8 cellular contexts compared by ENCODE assay signal in the genomic region with DNA sequence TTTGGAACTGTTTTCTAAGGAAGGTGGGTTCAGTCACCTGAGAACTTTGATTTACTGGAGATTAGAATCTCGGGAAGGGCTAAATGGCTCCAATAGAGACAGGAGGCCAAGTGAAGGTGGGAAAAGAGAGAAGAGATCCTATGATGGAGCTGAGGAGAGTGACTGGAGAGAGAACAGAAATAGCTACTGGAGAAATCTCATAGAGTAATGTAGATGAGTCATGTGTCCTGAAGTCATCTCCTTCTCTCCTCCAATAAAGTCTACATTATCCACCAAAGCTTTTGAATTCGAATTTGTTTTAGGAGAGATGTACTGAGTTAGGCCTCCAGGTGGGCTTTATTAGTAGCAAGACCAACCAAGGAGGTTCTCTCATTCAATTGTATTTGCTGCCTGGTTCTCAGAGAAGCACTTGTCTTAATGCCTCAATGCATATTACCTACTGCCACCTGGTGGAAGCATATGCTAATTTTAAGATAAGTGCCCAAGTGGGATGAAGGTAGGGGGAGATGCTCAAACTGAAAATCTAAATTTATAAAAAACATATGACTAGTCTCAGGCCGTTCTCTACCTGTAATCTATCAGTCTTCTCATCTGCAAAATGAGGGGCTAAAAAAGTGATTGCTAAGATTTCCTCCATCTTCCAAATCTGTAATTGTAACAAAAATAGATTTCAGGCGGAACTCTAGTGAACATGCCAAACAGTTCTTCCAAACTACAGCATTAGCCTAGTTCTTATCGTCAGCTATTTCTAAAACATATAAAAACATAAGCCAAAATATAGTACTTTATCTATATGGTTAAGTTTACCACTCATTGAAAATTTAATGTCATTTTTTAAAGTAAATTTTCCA. TPM values are rescaled to one million over a fixed set of nuclear protein-coding genes. Genes with fewer than 3 reads are reported as not detected.
DNase-seq lines count a peak whose midpoint lies in the region; ATAC-seq, FAIRE-seq and TF ChIP-seq lines count a peak whose summit lies in the region.

No MANE protein-coding gene starts in this region.

- H3K4me2 ChIP-seq in astrocyte (ENCODE audit: low read length), result no peak overlapping the region

- no peaks in the 10 kb centered on the region for H3K79me2 ChIP-seq in astrocyte (ENCODE audit: insufficient read depth, low read length)

- H3K9ac ChIP-seq in astrocyte (ENCODE audit: low read length), result no peak overlapping the region

- H3K4me1 ChIP-seq in astrocyte (ENCODE audit: insufficient read depth, low read length) (no peaks in the 10 kb centered on the region), left lung (no peaks in the 10 kb centered on the region)

- no peaks in the 10 kb centered on the region for H3K9me3 ChIP-seq in astrocyte (ENCODE audit: insufficient read depth, low read depth, low read length)
- H3K9me3 ChIP-seq in left lung, result no peaks in the 10 kb centered on the region

- H3K27me3 ChIP-seq in astrocyte (ENCODE audit: insufficient read depth, low read length) (no peaks in the 10 kb centered on the region), left lung (no peaks in the 10 kb centered on the region)

- ATAC-seq in left lung (peak; percentile 81), GM18505 (IDR thresholded peaks at IDR 0.05; ENCODE audit: unreplicated experiment) (no peak), GM21737 (IDR thresholded peaks at IDR 0.05; ENCODE audit: unreplicated experiment) (no peak)

- no peak overlapping the region for H2AFZ ChIP-seq in astrocyte (ENCODE audit: low read depth, low read length)

- TF ChIP-seq CTCF in HFFc6 (IDR thresholded peaks at IDR 0.05) (peak; percentile 82), astrocyte (IDR thresholded peaks at IDR 0.05; ENCODE audit: insufficient read depth, low read depth, low read length) (peak; percentile 35), left lung (IDR thresholded peaks at IDR 0.05) (peak in 1 of 2 donors; percentile 24)

- H3K4me3 Mint-ChIP-seq in HFFc6, result no peak overlapping the region
- H3K4me3 Mint-ChIP-seq in astrocyte (ENCODE audit: unreplicated experiment), result no peak overlapping the region

- no peak overlapping the region for H3K4me3 ChIP-seq in astrocyte (ENCODE audit: insufficient read depth, low read depth, low read length)
- H3K4me3 ChIP-seq in left lung, result no peak overlapping the region

- no peak for TF ChIP-seq POLR2A in GM18505 (IDR thresholded peaks at IDR 0.05; ENCODE audit: borderline replicate concordance, extremely low read depth, insufficient read depth, insufficient read length)

- no peak overlapping the region for H3K27ac Mint-ChIP-seq in HFFc6
- no peak overlapping the region for H3K27ac Mint-ChIP-seq in astrocyte (ENCODE audit: unreplicated experiment)

- no peaks in the 10 kb centered on the region for H3K36me3 ChIP-seq in astrocyte (ENCODE audit: insufficient read depth, low read length)
- H3K36me3 ChIP-seq in left lung, result no peaks in the 10 kb centered on the region

- H3K4me1 Mint-ChIP-seq in HFFc6 (ENCODE audit: low read depth) (peaks cover 11% of the 10 kb centered on the region; the same call in 1 of the 2 replicates), astrocyte (ENCODE audit: low read depth, unreplicated experiment) (peaks cover 11% of the 10 kb centered on the region)

- peak; percentile 39 for DNase-seq in stimulated activated CD4-positive, alpha-beta T cell treated with anti-CD3 and anti-CD28 coated beads, Interleukin-4, amount 100 ng/mL, for 24 hours
- no peak for DNase-seq in stimulated activated CD4-positive, alpha-beta T cell treated with anti-CD3 and anti-CD28 coated beads, Interleukin-15, amount 100 ng/mL, for 24 hours
- peak; percentile 19 for DNase-seq in HFFc6
- DNase-seq in NCI-H146 (lab: John Stamatoyannopoulos, UW), result peak; percentile 71
- peak; percentile 23 for DNase-seq in astrocyte (ENCODE audit: low read depth)
- no peak for DNase-seq in left lung

- H3K36me3 Mint-ChIP-seq in HFFc6 (ENCODE audit: low read depth), result no peaks in the 10 kb centered on the region
- H3K36me3 Mint-ChIP-seq in astrocyte (ENCODE audit: low read depth, unreplicated experiment), result no peaks in the 10 kb centered on the region

- H3K27ac ChIP-seq in astrocyte (ENCODE audit: low read depth, low read length) (no peak overlapping the region), left lung (no peak overlapping the region)

- H3K27me3 Mint-ChIP-seq in HFFc6 (ENCODE audit: insufficient read depth), result peaks cover 5% of the 10 kb centered on the region; the same call in 1 of the 2 replicates
- H3K27me3 Mint-ChIP-seq in astrocyte (ENCODE audit: low read depth, unreplicated experiment), result no peaks in the 10 kb centered on the region

- peak; percentile 9 for FAIRE-seq in astrocyte (lab: Jason Lieb, UNC)

- no peaks in the 10 kb centered on the region for H3K9me3 Mint-ChIP-seq in HFFc6
- H3K9me3 Mint-ChIP-seq in astrocyte (ENCODE audit: unreplicated experiment), result no peaks in the 10 kb centered on the region

- intact Hi-C loops in left lung (cut with DNase I), result no loop called here

- H4K20me1 ChIP-seq in astrocyte (ENCODE audit: insufficient read depth, low read length), result no peaks in the 10 kb centered on the region

RNA-seq across cellular contexts. Expression of a gene that starts 24.4 kb away (rescaled TPM):
- not detected for total RNA-seq in HFFc6 (2021; fragmentation: NEBNext Ultra II Directional; extraction: Animal tissue kit (Norgen Biotek cat#: 25700))
- total RNA-seq in astrocyte (0.50 TPM in 1 of 2 replicates, not detected in the other), left lung (1 to 10 TPM; 2.4 to 3.0 TPM)

Comparison
In these comparisons a context has a peak if more than half of its experiments do, and no peak if none do; other contexts are left out.
1. DNase-seq: peak in stimulated activated CD4-positive, alpha-beta T cell treated with anti-CD3 and anti-CD28 coated beads, Interleukin-4, amount 100 ng/mL, for 24 hours (single experiment), HFFc6 (single experiment), NCI-H146 (single experiment) and astrocyte (single experiment); none in stimulated activated CD4-positive, alpha-beta T cell treated with anti-CD3 and anti-CD28 coated beads, Interleukin-15, amount 100 ng/mL, for 24 hours (single experiment) and left lung (0 of 2).